In the genomic region with DNA sequence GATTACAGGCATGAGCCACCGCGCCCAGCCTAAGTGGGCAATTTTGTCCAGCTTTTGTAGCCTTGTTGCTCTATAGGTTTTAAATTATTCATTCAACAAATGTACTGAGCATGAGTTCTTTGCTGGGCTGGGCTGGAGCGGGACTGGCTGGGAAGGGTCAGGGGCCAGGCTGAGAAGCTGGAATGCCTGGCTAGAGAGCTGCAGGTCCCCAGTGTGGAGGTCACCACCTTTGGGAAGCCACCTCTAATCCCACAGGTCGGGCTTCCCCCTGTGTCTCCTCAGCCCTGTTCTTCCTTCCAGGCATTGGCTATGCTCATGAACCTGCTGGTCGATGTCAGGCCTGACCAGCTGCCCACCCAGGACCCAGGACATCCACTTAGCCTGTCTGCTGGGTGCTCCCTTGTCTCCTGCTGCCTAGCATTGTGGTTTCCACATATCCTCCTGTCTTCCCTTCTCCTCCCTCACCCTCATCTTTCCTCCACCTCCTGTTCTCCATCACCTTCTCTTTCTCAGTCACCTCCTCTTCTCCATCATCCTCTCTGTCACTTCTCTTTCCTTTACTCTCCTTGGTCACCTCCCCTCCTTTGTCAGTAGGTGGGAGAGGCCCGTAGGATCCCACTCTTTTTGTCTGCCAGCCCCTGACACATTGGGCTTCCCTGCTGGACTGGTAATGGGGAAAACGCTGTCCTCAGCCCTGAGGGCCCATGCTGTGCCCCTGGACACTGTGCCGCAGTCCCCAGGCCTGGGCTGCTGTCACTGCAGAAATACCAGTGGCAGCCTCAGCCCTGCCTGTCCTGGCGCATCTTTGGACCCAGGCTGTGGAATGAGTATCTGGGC, we compare ENCODE assay signal across 1 cellular context.
A peak's percentile ranks its signal among the peaks of the same experiment; 100 is the strongest.
TF ChIP-seq lines count a peak whose summit lies in the region.

No MANE protein-coding gene starts in this region.

TF ChIP-seq in HepG2, 621 proteins besides CTCF, POLR2A, EP300 and RAD21 (continued from another document and continues in another):
- 0 out of 2 replicates have a peak, but pooled peaks have one; percentile 45 for TF ChIP-seq POGK (CRISPR knock-in tag; conservative IDR thresholded peaks at IDR 0.05)
- TF ChIP-seq FOXO4 (CRISPR knock-in tag; conservative IDR thresholded peaks at IDR 0.05) = no peak
- TF ChIP-seq, protein P1, sequence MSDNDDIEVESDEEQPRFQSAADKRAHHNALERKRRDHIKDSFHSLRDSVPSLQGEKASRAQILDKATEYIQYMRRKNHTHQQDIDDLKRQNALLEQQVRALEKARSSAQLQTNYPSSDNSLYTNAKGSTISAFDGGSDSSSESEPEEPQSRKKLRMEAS (IDR thresholded peaks at IDR 0.05) = 0 out of 2 replicates have a peak, but pooled peaks have one; percentile 11
- peak; percentile 83; the same call in 1 of the 2 replicates for TF ChIP-seq ZFX (CRISPR knock-in tag; IDR thresholded peaks at IDR 0.05; ENCODE audit: low read depth)
- TF ChIP-seq DR1 (CRISPR knock-in tag; IDR thresholded peaks at IDR 0.05) = no peak
- 0 out of 2 replicates have a peak, but pooled peaks have one; percentile 65 for TF ChIP-seq PAXIP1 (CRISPR knock-in tag; conservative IDR thresholded peaks at IDR 0.05)
- TF ChIP-seq, protein P2, sequence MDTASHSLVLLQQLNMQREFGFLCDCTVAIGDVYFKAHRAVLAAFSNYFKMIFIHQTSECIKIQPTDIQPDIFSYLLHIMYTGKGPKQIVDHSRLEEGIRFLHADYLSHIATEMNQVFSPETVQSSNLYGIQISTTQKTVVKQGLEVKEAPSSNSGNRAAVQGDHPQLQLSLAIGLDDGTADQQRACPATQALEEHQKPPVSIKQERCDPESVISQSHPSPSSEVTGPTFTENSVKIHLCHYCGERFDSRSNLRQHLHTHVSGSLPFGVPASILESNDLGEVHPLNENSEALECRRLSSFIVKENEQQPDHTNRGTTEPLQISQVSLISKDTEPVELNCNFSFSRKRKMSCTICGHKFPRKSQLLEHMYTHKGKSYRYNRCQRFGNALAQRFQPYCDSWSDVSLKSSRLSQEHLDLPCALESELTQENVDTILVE (CRISPR knock-in tag; IDR thresholded peaks at IDR 0.05) = no peak
- TF ChIP-seq ATF7-NPFF (CRISPR knock-in tag; IDR thresholded peaks at IDR 0.05; ENCODE audit: low read depth) = no peak
- peak; percentile 32; the same call in 1 of the 2 replicates for TF ChIP-seq ELF3 (CRISPR knock-in tag; IDR thresholded peaks at IDR 0.05)
- 0 out of 2 replicates have a peak, but pooled peaks have one; percentile 46 for TF ChIP-seq NRL (CRISPR knock-in tag; IDR thresholded peaks at IDR 0.05; ENCODE audit: borderline replicate concordance)
- TF ChIP-seq HNF4A (CRISPR knock-in tag; IDR thresholded peaks at IDR 0.05) = peak; percentile 84
- TF ChIP-seq ERF (CRISPR knock-in tag; IDR thresholded peaks at IDR 0.05) = peak; percentile 51; the same call in 1 of the 2 replicates
- 0 out of 2 replicates have a peak, but pooled peaks have one; percentile 37 for TF ChIP-seq NBN (conservative IDR thresholded peaks at IDR 0.05)
- TF ChIP-seq ZNF816 (CRISPR knock-in tag; IDR thresholded peaks at IDR 0.05; ENCODE audit: borderline replicate concordance) = no peak
- no peak for TF ChIP-seq ESRRA (CRISPR knock-in tag; IDR thresholded peaks at IDR 0.05; ENCODE audit: low read depth)
- TF ChIP-seq ZNF501 (CRISPR knock-in tag; IDR thresholded peaks at IDR 0.05) = peak; percentile 76
- no peak for TF ChIP-seq NAIF1 (CRISPR knock-in tag; IDR thresholded peaks at IDR 0.05; ENCODE audit: borderline replicate concordance)
- no peak for TF ChIP-seq ZBTB46 (CRISPR knock-in tag; IDR thresholded peaks at IDR 0.05; ENCODE audit: borderline replicate concordance)
- TF ChIP-seq ZNF558 (CRISPR knock-in tag; IDR thresholded peaks at IDR 0.05; ENCODE audit: borderline replicate concordance) = no peak
- 0 out of 2 replicates have a peak, but pooled peaks have one; percentile 48 for TF ChIP-seq HDAC2 (CRISPR knock-in tag; IDR thresholded peaks at IDR 0.05)
- TF ChIP-seq ZBTB26 (CRISPR knock-in tag; IDR thresholded peaks at IDR 0.05; ENCODE audit: borderline replicate concordance) = no peak
- TF ChIP-seq TEAD3 (CRISPR knock-in tag; optimal IDR thresholded peaks at IDR 0.05; ENCODE audit: borderline replicate concordance) = peak; percentile 68
- TF ChIP-seq, protein P3, sequence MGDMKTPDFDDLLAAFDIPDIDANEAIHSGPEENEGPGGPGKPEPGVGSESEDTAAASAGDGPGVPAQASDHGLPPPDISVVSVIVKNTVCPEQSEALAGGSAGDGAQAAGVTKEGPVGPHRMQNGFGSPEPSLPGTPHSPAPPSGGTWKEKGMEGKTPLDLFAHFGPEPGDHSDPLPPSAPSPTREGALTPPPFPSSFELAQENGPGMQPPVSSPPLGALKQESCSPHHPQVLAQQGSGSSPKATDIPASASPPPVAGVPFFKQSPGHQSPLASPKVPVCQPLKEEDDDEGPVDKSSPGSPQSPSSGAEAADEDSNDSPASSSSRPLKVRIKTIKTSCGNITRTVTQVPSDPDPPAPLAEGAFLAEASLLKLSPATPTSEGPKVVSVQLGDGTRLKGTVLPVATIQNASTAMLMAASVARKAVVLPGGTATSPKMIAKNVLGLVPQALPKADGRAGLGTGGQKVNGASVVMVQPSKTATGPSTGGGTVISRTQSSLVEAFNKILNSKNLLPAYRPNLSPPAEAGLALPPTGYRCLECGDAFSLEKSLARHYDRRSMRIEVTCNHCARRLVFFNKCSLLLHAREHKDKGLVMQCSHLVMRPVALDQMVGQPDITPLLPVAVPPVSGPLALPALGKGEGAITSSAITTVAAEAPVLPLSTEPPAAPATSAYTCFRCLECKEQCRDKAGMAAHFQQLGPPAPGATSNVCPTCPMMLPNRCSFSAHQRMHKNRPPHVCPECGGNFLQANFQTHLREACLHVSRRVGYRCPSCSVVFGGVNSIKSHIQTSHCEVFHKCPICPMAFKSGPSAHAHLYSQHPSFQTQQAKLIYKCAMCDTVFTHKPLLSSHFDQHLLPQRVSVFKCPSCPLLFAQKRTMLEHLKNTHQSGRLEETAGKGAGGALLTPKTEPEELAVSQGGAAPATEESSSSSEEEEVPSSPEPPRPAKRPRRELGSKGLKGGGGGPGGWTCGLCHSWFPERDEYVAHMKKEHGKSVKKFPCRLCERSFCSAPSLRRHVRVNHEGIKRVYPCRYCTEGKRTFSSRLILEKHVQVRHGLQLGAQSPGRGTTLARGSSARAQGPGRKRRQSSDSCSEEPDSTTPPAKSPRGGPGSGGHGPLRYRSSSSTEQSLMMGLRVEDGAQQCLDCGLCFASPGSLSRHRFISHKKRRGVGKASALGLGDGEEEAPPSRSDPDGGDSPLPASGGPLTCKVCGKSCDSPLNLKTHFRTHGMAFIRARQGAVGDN (CRISPR knock-in tag; IDR thresholded peaks at IDR 0.05) = peak; percentile 99
- no peak for TF ChIP-seq RFX1 (IDR thresholded peaks at IDR 0.05)
- no peak for TF ChIP-seq MTF1 (CRISPR knock-in tag; IDR thresholded peaks at IDR 0.05)
- peak; percentile 32; the same call in 1 of the 2 replicates for TF ChIP-seq MYPOP (CRISPR knock-in tag; IDR thresholded peaks at IDR 0.05)
- TF ChIP-seq ZFP82 (CRISPR knock-in tag; IDR thresholded peaks at IDR 0.05; ENCODE audit: borderline replicate concordance) = no peak
- no peak for TF ChIP-seq TFE3 (CRISPR knock-in tag; IDR thresholded peaks at IDR 0.05)
- no peak for TF ChIP-seq NONO (IDR thresholded peaks at IDR 0.05)
- TF ChIP-seq NONO (CRISPR knock-in tag; conservative IDR thresholded peaks at IDR 0.05) = 0 out of 2 replicates have a peak, but pooled peaks have one; percentile 35
- TF ChIP-seq HDAC1 (CRISPR knock-in tag; IDR thresholded peaks at IDR 0.05) = 0 out of 2 replicates have a peak, but pooled peaks have one; percentile 26
- TF ChIP-seq SAFB2 (CRISPR knock-in tag; IDR thresholded peaks at IDR 0.05; ENCODE audit: borderline replicate concordance, low read depth) = peak; percentile 52; the same call in 1 of the 2 replicates
